2 cellular contexts compared by ENCODE assay signal in genomic region chr14:96368534-96368933, GRCh38.
TF ChIP-seq lines count a peak whose summit lies in the region.

No MANE protein-coding gene starts in this region.

TF ChIP-seq in WTC11, 78 proteins besides CTCF, POLR2A, EP300 and RAD21 (continued from another document):
- TF ChIP-seq ELF4 (CRISPR knock-in tag; IDR thresholded peaks at IDR 0.05; ENCODE audit: low read depth) (no peak), SMAD4 (CRISPR knock-in tag; IDR thresholded peaks at IDR 0.05) (no peak), ZNF416 (CRISPR knock-in tag; IDR thresholded peaks at IDR 0.05) (no peak), ZNF263 (CRISPR knock-in tag; IDR thresholded peaks at IDR 0.05; ENCODE audit: low read depth) (no peak), RELA (CRISPR knock-in tag; IDR thresholded peaks at IDR 0.05; ENCODE audit: borderline replicate concordance) (no peak), ESRRA (CRISPR knock-in tag; IDR thresholded peaks at IDR 0.05; ENCODE audit: borderline replicate concordance) (no peak), OVOL2 (CRISPR knock-in tag; IDR thresholded peaks at IDR 0.05; ENCODE audit: borderline replicate concordance) (no peak)
- TF ChIP-seq, protein P1, sequence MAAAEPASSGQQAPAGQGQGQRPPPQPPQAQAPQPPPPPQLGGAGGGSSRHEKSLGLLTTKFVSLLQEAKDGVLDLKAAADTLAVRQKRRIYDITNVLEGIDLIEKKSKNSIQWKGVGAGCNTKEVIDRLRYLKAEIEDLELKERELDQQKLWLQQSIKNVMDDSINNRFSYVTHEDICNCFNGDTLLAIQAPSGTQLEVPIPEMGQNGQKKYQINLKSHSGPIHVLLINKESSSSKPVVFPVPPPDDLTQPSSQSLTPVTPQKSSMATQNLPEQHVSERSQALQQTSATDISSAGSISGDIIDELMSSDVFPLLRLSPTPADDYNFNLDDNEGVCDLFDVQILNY (CRISPR knock-in tag; IDR thresholded peaks at IDR 0.05), result no peak
- TF ChIP-seq, protein P2, sequence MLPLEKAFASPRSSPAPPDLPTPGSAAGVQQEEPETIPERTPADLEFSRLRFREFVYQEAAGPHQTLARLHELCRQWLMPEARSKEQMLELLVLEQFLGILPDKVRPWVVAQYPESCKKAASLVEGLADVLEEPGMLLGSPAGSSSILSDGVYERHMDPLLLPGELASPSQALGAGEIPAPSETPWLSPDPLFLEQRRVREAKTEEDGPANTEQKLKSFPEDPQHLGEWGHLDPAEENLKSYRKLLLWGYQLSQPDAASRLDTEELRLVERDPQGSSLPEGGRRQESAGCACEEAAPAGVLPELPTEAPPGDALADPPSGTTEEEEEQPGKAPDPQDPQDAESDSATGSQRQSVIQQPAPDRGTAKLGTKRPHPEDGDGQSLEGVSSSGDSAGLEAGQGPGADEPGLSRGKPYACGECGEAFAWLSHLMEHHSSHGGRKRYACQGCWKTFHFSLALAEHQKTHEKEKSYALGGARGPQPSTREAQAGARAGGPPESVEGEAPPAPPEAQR (CRISPR knock-in tag; IDR thresholded peaks at IDR 0.05), result no peak
- TF ChIP-seq, protein P3, sequence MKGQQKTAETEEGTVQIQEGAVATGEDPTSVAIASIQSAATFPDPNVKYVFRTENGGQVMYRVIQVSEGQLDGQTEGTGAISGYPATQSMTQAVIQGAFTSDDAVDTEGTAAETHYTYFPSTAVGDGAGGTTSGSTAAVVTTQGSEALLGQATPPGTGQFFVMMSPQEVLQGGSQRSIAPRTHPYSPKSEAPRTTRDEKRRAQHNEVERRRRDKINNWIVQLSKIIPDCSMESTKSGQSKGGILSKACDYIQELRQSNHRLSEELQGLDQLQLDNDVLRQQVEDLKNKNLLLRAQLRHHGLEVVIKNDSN (CRISPR knock-in tag; IDR thresholded peaks at IDR 0.05), result no peak
- TF ChIP-seq, protein P4, sequence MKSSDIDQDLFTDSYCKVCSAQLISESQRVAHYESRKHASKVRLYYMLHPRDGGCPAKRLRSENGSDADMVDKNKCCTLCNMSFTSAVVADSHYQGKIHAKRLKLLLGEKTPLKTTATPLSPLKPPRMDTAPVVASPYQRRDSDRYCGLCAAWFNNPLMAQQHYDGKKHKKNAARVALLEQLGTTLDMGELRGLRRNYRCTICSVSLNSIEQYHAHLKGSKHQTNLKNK (CRISPR knock-in tag; IDR thresholded peaks at IDR 0.05), result no peak

TF ChIP-seq in SK-N-SH, 30 proteins besides CTCF, POLR2A, EP300 and RAD21:
- TF ChIP-seq, protein P5, sequence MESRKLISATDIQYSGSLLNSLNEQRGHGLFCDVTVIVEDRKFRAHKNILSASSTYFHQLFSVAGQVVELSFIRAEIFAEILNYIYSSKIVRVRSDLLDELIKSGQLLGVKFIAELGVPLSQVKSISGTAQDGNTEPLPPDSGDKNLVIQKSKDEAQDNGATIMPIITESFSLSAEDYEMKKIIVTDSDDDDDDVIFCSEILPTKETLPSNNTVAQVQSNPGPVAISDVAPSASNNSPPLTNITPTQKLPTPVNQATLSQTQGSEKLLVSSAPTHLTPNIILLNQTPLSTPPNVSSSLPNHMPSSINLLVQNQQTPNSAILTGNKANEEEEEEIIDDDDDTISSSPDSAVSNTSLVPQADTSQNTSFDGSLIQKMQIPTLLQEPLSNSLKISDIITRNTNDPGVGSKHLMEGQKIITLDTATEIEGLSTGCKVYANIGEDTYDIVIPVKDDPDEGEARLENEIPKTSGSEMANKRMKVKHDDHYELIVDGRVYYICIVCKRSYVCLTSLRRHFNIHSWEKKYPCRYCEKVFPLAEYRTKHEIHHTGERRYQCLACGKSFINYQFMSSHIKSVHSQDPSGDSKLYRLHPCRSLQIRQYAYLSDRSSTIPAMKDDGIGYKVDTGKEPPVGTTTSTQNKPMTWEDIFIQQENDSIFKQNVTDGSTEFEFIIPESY (IDR thresholded peaks at IDR 0.05; ENCODE audit: borderline replicate concordance, low read depth), result no peak
- TF ChIP-seq, protein P3 (IDR thresholded peaks at IDR 0.05; ENCODE audit: borderline replicate concordance, low read depth), result no peak
- TF ChIP-seq CHD2 (IDR thresholded peaks at IDR 0.05; ENCODE audit: low read length, partially characterized antibody) (no peak), TCF12 (IDR thresholded peaks at IDR 0.05) (no peak), GABPA (IDR thresholded peaks at IDR 0.05; ENCODE audit: low read depth) (no peak), JUND (IDR thresholded peaks at IDR 0.05) (no peak)
